14 cellular contexts compared by ENCODE assay signal in the genomic region with DNA sequence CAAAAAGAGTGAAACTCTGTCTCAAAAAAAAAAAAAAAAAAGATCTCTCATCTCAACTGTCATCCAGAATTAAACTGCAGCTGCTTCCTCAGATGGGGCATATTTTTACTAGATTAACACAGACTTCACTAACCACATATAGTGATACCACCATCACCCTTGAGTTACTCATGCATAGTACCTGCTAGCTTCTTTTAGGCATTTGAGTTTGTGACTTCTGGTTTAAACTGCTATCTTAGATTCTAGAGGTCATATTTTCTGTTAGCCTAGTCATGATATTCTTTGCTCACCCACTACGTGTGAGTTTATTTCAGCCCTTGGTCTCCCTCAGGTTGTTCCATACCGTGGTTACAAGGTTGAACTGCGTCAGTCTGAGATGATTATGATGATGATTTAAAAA.
DNase-seq lines count a peak whose midpoint lies in the region; ATAC-seq lines count a peak whose summit lies in the region.
"Had no signal": no experiment of that assay in that cellular context is flagged by ENCODE, and none has a peak within 500 bp of the region (broad histone marks: within the 10 kb centered on the region; RNA-seq: fewer than 3 reads in every experiment).

No MANE protein-coding gene starts in this region.

- CTCF ChIA-PET in activated CD8-positive, alpha-beta T cell treated with anti-CD3 and anti-CD28 coated beads, Interleukin-2, amount 10 ng/mL, durations not matched to agents 7 days and 5 days (lab: Charles Lee): no interaction called here

- no peaks in the 10 kb centered on the region for H3K27me3 Mint-ChIP-seq in stimulated activated memory B cell treated with anti-CD40 and anti-IgM and Interleukin-4, amounts not matched to agents 10 μg/mL and 1 μg/mL and 100 μg/mL, for 72 hours
- H3K27me3 Mint-ChIP-seq in activated CD8-positive, alpha-beta T cell treated with anti-CD3 and anti-CD28 coated beads, Interleukin-2, amount 10 ng/mL, durations not matched to agents 7 days and 5 days (ENCODE audit: low read depth): no peaks in the 10 kb centered on the region

- H3K27ac Mint-ChIP-seq in stimulated activated memory B cell treated with anti-CD40 and anti-IgM and Interleukin-4, amounts not matched to agents 10 μg/mL and 1 μg/mL and 100 μg/mL, for 72 hours: peak overlapping the region; percentile 10
- H3K27ac Mint-ChIP-seq in activated CD8-positive, alpha-beta T cell treated with anti-CD3 and anti-CD28 coated beads, Interleukin-2, amount 10 ng/mL, durations not matched to agents 7 days and 5 days: no peak overlapping the region
- H3K27ac Mint-ChIP-seq: natural killer cell had no signal

- peak overlapping the region; percentile 13 for H3K4me3 Mint-ChIP-seq in stimulated activated memory B cell treated with anti-CD40 and anti-IgM and Interleukin-4, amounts not matched to agents 10 μg/mL and 1 μg/mL and 100 μg/mL, for 72 hours
- H3K4me3 Mint-ChIP-seq in activated CD8-positive, alpha-beta T cell treated with anti-CD3 and anti-CD28 coated beads, Interleukin-2, amount 10 ng/mL, durations not matched to agents 7 days and 5 days: no peak overlapping the region
- H3K4me3 Mint-ChIP-seq: natural killer cell had no signal

- H3K9me3 Mint-ChIP-seq in stimulated activated memory B cell treated with anti-CD40 and anti-IgM and Interleukin-4, amounts not matched to agents 10 μg/mL and 1 μg/mL and 100 μg/mL, for 72 hours: peaks cover 2% of the 10 kb centered on the region
- no peaks in the 10 kb centered on the region for H3K9me3 Mint-ChIP-seq in activated CD8-positive, alpha-beta T cell treated with anti-CD3 and anti-CD28 coated beads, Interleukin-2, amount 10 ng/mL, durations not matched to agents 7 days and 5 days (ENCODE audit: insufficient read depth)
- H3K9me3 Mint-ChIP-seq: natural killer cell had no signal

- POLR2A ChIA-PET in activated CD8-positive, alpha-beta T cell treated with anti-CD3 and anti-CD28 coated beads, Interleukin-2, amount 10 ng/mL, durations not matched to agents 7 days and 5 days (lab: Charles Lee): no interaction called here

- no peaks in the 10 kb centered on the region for H3K36me3 Mint-ChIP-seq in stimulated activated memory B cell treated with anti-CD40 and anti-IgM and Interleukin-4, amounts not matched to agents 10 μg/mL and 1 μg/mL and 100 μg/mL, for 72 hours
- H3K36me3 Mint-ChIP-seq in activated CD8-positive, alpha-beta T cell treated with anti-CD3 and anti-CD28 coated beads, Interleukin-2, amount 10 ng/mL, durations not matched to agents 7 days and 5 days (ENCODE audit: low read depth): no peaks in the 10 kb centered on the region
- H3K36me3 Mint-ChIP-seq: natural killer cell had no signal

- peak; percentile 51 to 68 for ATAC-seq in activated CD4-positive, CD25-positive, alpha-beta regulatory T cell treated with anti-CD3 and anti-CD28 coated beads, Interleukin-2, amount 50 U/mL, for 24 hours
- peak; percentile 82 for ATAC-seq in HG02588 (IDR thresholded peaks at IDR 0.05; ENCODE audit: unreplicated experiment)
- ATAC-seq in HG03442 (IDR thresholded peaks at IDR 0.05; ENCODE audit: unreplicated experiment): peak; percentile 89
- peak; percentile 95 for ATAC-seq in stimulated activated memory B cell treated with anti-CD40 and anti-IgM and Interleukin-4, amounts not matched to agents 10 μg/mL and 1 μg/mL and 100 μg/mL, for 72 hours
- ATAC-seq in activated CD8-positive, alpha-beta T cell treated with anti-CD3 and anti-CD28 coated beads, Interleukin-2, amount 10 ng/mL, durations not matched to agents 7 days and 5 days: no peak

- H3K4me1 Mint-ChIP-seq in stimulated activated memory B cell treated with anti-CD40 and anti-IgM and Interleukin-4, amounts not matched to agents 10 μg/mL and 1 μg/mL and 100 μg/mL, for 72 hours: peaks cover 21% of the 10 kb centered on the region
- peaks cover 8% of the 10 kb centered on the region for H3K4me1 Mint-ChIP-seq in activated CD8-positive, alpha-beta T cell treated with anti-CD3 and anti-CD28 coated beads, Interleukin-2, amount 10 ng/mL, durations not matched to agents 7 days and 5 days (ENCODE audit: low read depth)
- H3K4me1 Mint-ChIP-seq: natural killer cell had no signal

- no peak for DNase-seq in activated CD4-positive, CD25-positive, alpha-beta regulatory T cell treated with anti-CD3 and anti-CD28 coated beads, Interleukin-2, amount 50 U/mL, for 72 hours
- DNase-seq in stimulated activated CD4-positive, alpha-beta T cell treated with anti-CD3 and anti-CD28 coated beads, Interleukin-12 subunit alpha, Interleukin-12 subunit beta, amount 100 ng/mL, for 4 hours: no peak
- DNase-seq in activated CD8-positive, alpha-beta T cell treated with anti-CD3 and anti-CD28 coated beads, Interleukin-2, amount 10 ng/mL, durations not matched to agents 7 days and 5 days: no peak
- DNase-seq in putamen (ENCODE audit: low spot score): no peak
- DNase-seq: 8988T; activated T-cell treated with anti-CD3 and anti-CD28 coated beads, Interleukin-2, amount 50 U/mL, for 48 hours; colonic mucosa; hypothalamus; natural killer cell; stimulated activated CD4-positive, alpha-beta T cell treated with anti-CD3 and anti-CD28 coated beads, Interleukin-1b, Interleukin-23, amount 100 ng/mL, for 48 hours had no signal
